ENCODE assay signal across 1 cellular context in genomic region chr19:12639901-12640613, GRCh38.
TF ChIP-seq lines count a peak whose summit lies in the region.

No MANE protein-coding gene starts in this region.

TF ChIP-seq in GM12878, 131 proteins besides CTCF, POLR2A, EP300 and RAD21 (continued from another document):
- TF ChIP-seq KAT2A (conservative IDR thresholded peaks at IDR 0.05; ENCODE audit: control insufficient read depth, low read depth, low read length) (no peak), CBX3 (IDR thresholded peaks at IDR 0.05; ENCODE audit: borderline replicate concordance, low read depth) (no peak), CHD4 (IDR thresholded peaks at IDR 0.05) (no peak), KDM1A (IDR thresholded peaks at IDR 0.05; ENCODE audit: borderline replicate concordance) (no peak), ZNF384 (IDR thresholded peaks at IDR 0.05; ENCODE audit: borderline replicate concordance, low read depth, low read length) (no peak), SMC3 (IDR thresholded peaks at IDR 0.05; ENCODE audit: borderline replicate concordance, low read length) (peak; percentile 53), PBX3 (IDR thresholded peaks at IDR 0.05; ENCODE audit: insufficient replicate concordance, low read depth, low read length) (no peak), DPF2 (IDR thresholded peaks at IDR 0.05) (peak; percentile 53; the same call in 1 of the 2 replicates), GABPA (IDR thresholded peaks at IDR 0.05; ENCODE audit: low read depth) (no peak), BRCA1 (IDR thresholded peaks at IDR 0.05; ENCODE audit: low read depth, low read length) (no peak), ZBTB40 (IDR thresholded peaks at IDR 0.05; ENCODE audit: borderline replicate concordance) (no peak)
